ENCODE assay signal across 7 cellular contexts in the genomic region with DNA sequence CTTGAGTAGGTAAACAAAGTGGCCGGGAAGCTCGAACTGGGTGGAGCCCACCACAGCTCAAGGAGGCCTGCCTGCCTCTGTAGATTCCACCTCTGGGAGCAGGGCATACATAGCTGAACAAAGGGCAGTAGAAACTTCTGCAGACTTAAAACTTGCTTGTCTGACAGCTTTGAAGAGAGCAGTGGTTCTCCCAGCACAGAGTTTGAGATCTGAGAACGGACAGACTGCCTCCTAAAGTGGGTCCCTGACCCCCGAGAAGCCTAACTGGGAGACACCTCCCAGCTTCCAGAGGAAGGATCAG. TPM values are rescaled to one million over a fixed set of nuclear protein-coding genes. Genes with fewer than 3 reads are reported as not detected.
DNase-seq lines count a peak whose midpoint lies in the region; ATAC-seq and TF ChIP-seq lines count a peak whose summit lies in the region.
"Not testable (repeated sequence)": the region's sequence is repeated elsewhere in the genome, so short reads cannot be mapped to it uniquely, and the experiment has no call there.

No MANE protein-coding gene starts in this region.

- peak overlapping the region; percentile 29 to 84 (median 59) for H3K4me3 Mint-ChIP-seq in CD4-positive, alpha-beta memory T cell
- H3K4me3 Mint-ChIP-seq in T-cell, result peak overlapping the region; percentile 57 to 71 (median 64)
- H3K4me3 Mint-ChIP-seq in activated CD4-positive, alpha-beta T cell treated with anti-CD3 and anti-CD28 coated beads, Interleukin-2, amount 10 ng/mL, durations not matched to agents 7 days and 5 days, result peak overlapping the region; percentile 39
- peak overlapping the region; percentile 49 for H3K4me3 Mint-ChIP-seq in activated T-cell treated with anti-CD3 and anti-CD28 coated beads, Interleukin-2, amount 50 U/mL, for 4 hours
- not testable (repeated sequence) for H3K4me3 Mint-ChIP-seq in osteocyte (ENCODE audit: unreplicated experiment)

- H3K27me3 Mint-ChIP-seq in CD4-positive, alpha-beta memory T cell; T-cell; activated CD4-positive, alpha-beta T cell treated with anti-CD3 and anti-CD28 coated beads, Interleukin-2, amount 10 ng/mL, durations not matched to agents 7 days and 5 days; activated T-cell treated with anti-CD3 and anti-CD28 coated beads, Interleukin-2, amount 50 U/mL, for 4 hours (ENCODE audit: low read depth); osteocyte (ENCODE audit: unreplicated experiment): not testable (repeated sequence)

- peak overlapping the region in 6 of 7 donors; percentile 36 to 89 (median 79) for H3K27ac Mint-ChIP-seq in CD4-positive, alpha-beta memory T cell
- H3K27ac Mint-ChIP-seq in T-cell, result peak overlapping the region; percentile 86 to 88
- H3K27ac Mint-ChIP-seq in activated CD4-positive, alpha-beta T cell treated with anti-CD3 and anti-CD28 coated beads, Interleukin-2, amount 10 ng/mL, durations not matched to agents 7 days and 5 days, result peak overlapping the region; percentile 79
- H3K27ac Mint-ChIP-seq in activated naive CD4-positive, alpha-beta T cell treated with anti-CD3 and anti-CD28 coated beads, Interleukin-2, amount 50 U/mL, for 72 hours, result peak overlapping the region; percentile 60 to 70
- peak overlapping the region; percentile 18 for H3K27ac Mint-ChIP-seq in osteocyte (ENCODE audit: unreplicated experiment)

- not testable (repeated sequence) for TF ChIP-seq CTCF in dorsolateral prefrontal cortex (IDR thresholded peaks at IDR 0.05 in 54 of 56, conservative IDR thresholded peaks at IDR 0.05 in 2 of 56; ENCODE audit: low read depth in 1 of 56, partially characterized antibody in 56 of 56); osteocyte (IDR thresholded peaks at IDR 0.05)

- CTCF ChIA-PET in CD4-positive, alpha-beta memory T cell (lab: Charles Lee; ENCODE audit: partially characterized antibody), result interaction anchor here (1.0 to 1.7 kb wide), 5 partner anchors 9 to 72 kb away, joined by 3 to 6 read pairs (median 5); no protein-coding TSS in a partner anchor
- CTCF ChIA-PET in T-cell (lab: Charles Lee), result not testable (repeated sequence)
- CTCF ChIA-PET in activated CD4-positive, alpha-beta T cell treated with anti-CD3 and anti-CD28 coated beads, Interleukin-2, amount 10 ng/mL, durations not matched to agents 7 days and 5 days (lab: Charles Lee), result interaction anchor here (0.6 to 2.0 kb wide), 2 partner anchors 12 to 619 kb away, joined by 3 to 9 read pairs; no protein-coding TSS in a partner anchor

- peaks cover 14% of the 10 kb centered on the region for H3K36me3 ChIP-seq in CD4-positive, alpha-beta memory T cell (ENCODE audit: insufficient read depth, low read length)

- ATAC-seq in T-cell (replicated peaks in 1 of 4), result peak; percentile 22 to 52 (median 30)
- ATAC-seq in activated T-cell treated with anti-CD3 and anti-CD28 coated beads, Interleukin-2, amount 50 U/mL, for 4 hours; activated naive CD4-positive, alpha-beta T cell treated with anti-CD3 and anti-CD28 coated beads, Interleukin-2, amount 50 U/mL, for 72 hours: not testable (repeated sequence)

- H3K4me3 ChIP-seq in CD4-positive, alpha-beta memory T cell (ENCODE audit: low read length in 2 of 2); dorsolateral prefrontal cortex: not testable (repeated sequence)

- peaks cover 60% of the 10 kb centered on the region for H3K4me1 ChIP-seq in CD4-positive, alpha-beta memory T cell (ENCODE audit: insufficient read depth, low read length)

- POLR2A ChIA-PET in CD4-positive, alpha-beta memory T cell (lab: Charles Lee; ENCODE audit: partially characterized antibody), result interaction anchor here (1.0 to 2.5 kb wide), 7 partner anchors 9 to 79 kb away, joined by 3 to 10 read pairs (median 7); no protein-coding TSS in a partner anchor
- POLR2A ChIA-PET in T-cell (lab: Charles Lee), result interaction anchor here (0.6 to 1.0 kb wide), 2 partner anchors 20 to 72 kb away, joined by 3 to 4 read pairs; no protein-coding TSS in a partner anchor
- POLR2A ChIA-PET in activated CD4-positive, alpha-beta T cell treated with anti-CD3 and anti-CD28 coated beads, Interleukin-2, amount 10 ng/mL, durations not matched to agents 7 days and 5 days (lab: Charles Lee), result not testable (repeated sequence)

- intact Hi-C loops in CD4-positive, alpha-beta memory T cell (cut with micrococcal nuclease), result loop anchor here (1.0 kb wide), 1 partner anchor 12 kb away; no protein-coding TSS in a partner anchor
- intact Hi-C loops in dorsolateral prefrontal cortex (cut with DNase I), result not testable (repeated sequence)

- H3K4me1 Mint-ChIP-seq in CD4-positive, alpha-beta memory T cell, result peaks cover 63 to 93% (median 79%) of the 10 kb centered on the region in 4 donors
- H3K4me1 Mint-ChIP-seq in T-cell (peaks cover 82 to 91% (median 90%) of the 10 kb centered on the region in 3 donors), osteocyte (ENCODE audit: unreplicated experiment) (peaks cover 46% of the 10 kb centered on the region)
- peaks cover 81% of the 10 kb centered on the region for H3K4me1 Mint-ChIP-seq in activated CD4-positive, alpha-beta T cell treated with anti-CD3 and anti-CD28 coated beads, Interleukin-2, amount 10 ng/mL, durations not matched to agents 7 days and 5 days
- H3K4me1 Mint-ChIP-seq in activated T-cell treated with anti-CD3 and anti-CD28 coated beads, Interleukin-2, amount 50 U/mL, for 4 hours (ENCODE audit: low read depth), result peaks cover 88% of the 10 kb centered on the region

- H3K27ac ChIP-seq in CD4-positive, alpha-beta memory T cell (ENCODE audit: low read depth, low read length), result peak overlapping the region; percentile 15
- H3K27ac ChIP-seq in dorsolateral prefrontal cortex, result peak overlapping the region in 45 of 59 donors; percentile 5 to 81 (median 61)

- H3K9me3 Mint-ChIP-seq in CD4-positive, alpha-beta memory T cell; T-cell; activated T-cell treated with anti-CD3 and anti-CD28 coated beads, Interleukin-2, amount 50 U/mL, for 4 hours; osteocyte (ENCODE audit: unreplicated experiment): not testable (repeated sequence)
- peaks cover 12% of the 10 kb centered on the region for H3K9me3 Mint-ChIP-seq in activated CD4-positive, alpha-beta T cell treated with anti-CD3 and anti-CD28 coated beads, Interleukin-2, amount 10 ng/mL, durations not matched to agents 7 days and 5 days
- H3K9me3 Mint-ChIP-seq in activated naive CD4-positive, alpha-beta T cell treated with anti-CD3 and anti-CD28 coated beads, Interleukin-2, amount 50 U/mL, for 72 hours, result peaks cover 4 to 14% of the 10 kb centered on the region in 2 donors

- DNase-seq in CD4-positive, alpha-beta memory T cell; T-cell; activated CD4-positive, alpha-beta T cell treated with anti-CD3 and anti-CD28 coated beads, Interleukin-2, amount 10 ng/mL, durations not matched to agents 7 days and 5 days; activated T-cell treated with anti-CD3 and anti-CD28 coated beads, Interleukin-2, amount 50 U/mL, for 4 hours; activated naive CD4-positive, alpha-beta T cell treated with anti-CD3 and anti-CD28 coated beads, Interleukin-2, amount 50 U/mL, for 72 hours (ENCODE audit: low spot score in 2 of 2); dorsolateral prefrontal cortex; osteocyte (ENCODE audit: extremely low spot score, unreplicated experiment): not testable (repeated sequence)

- not testable (repeated sequence) for H3K9me3 ChIP-seq in CD4-positive, alpha-beta memory T cell (ENCODE audit: control insufficient read depth in 1 of 2, low read length in 2 of 2)

- not testable (repeated sequence) for H3K27me3 ChIP-seq in CD4-positive, alpha-beta memory T cell (ENCODE audit: insufficient read depth, low read length); dorsolateral prefrontal cortex

- peaks cover 52 to 59% of the 10 kb centered on the region in 2 donors for H3K36me3 Mint-ChIP-seq in CD4-positive, alpha-beta memory T cell
- H3K36me3 Mint-ChIP-seq in T-cell, result peaks cover 78% of the 10 kb centered on the region
- H3K36me3 Mint-ChIP-seq in activated CD4-positive, alpha-beta T cell treated with anti-CD3 and anti-CD28 coated beads, Interleukin-2, amount 10 ng/mL, durations not matched to agents 7 days and 5 days (ENCODE audit: low read depth), result peaks cover 96% of the 10 kb centered on the region
- peaks cover 45% of the 10 kb centered on the region for H3K36me3 Mint-ChIP-seq in activated T-cell treated with anti-CD3 and anti-CD28 coated beads, Interleukin-2, amount 50 U/mL, for 4 hours (ENCODE audit: insufficient read depth)
- peaks cover 36 to 93% of the 10 kb centered on the region in 2 donors for H3K36me3 Mint-ChIP-seq in activated naive CD4-positive, alpha-beta T cell treated with anti-CD3 and anti-CD28 coated beads, Interleukin-2, amount 50 U/mL, for 72 hours
- H3K36me3 Mint-ChIP-seq in osteocyte (ENCODE audit: unreplicated experiment), result peaks cover 26% of the 10 kb centered on the region

RNA-seq across cellular contexts. Expression of a gene that starts 13.6 kb away (rescaled TPM):
- 100 to 1,000 TPM; 383 to 397 TPM for total RNA-seq in CD4-positive, alpha-beta memory T cell
- 100 to 1,000 TPM; 752 to 839 TPM for polyA plus RNA-seq in CD4-positive, alpha-beta memory T cell
- total RNA-seq in T-cell (100 to 1,000 TPM; 361 to 469 (median 428) TPM), dorsolateral prefrontal cortex (100 to 1,000 TPM in 9 of 120 experiments, 10 to 100 TPM in 111; 31.8 to 163 (median 68.8) TPM), osteocyte (244 and 250 TPM in 2 replicates)
- total RNA-seq in activated CD4-positive, alpha-beta T cell treated with anti-CD3 and anti-CD28 coated beads, Interleukin-2, amount 10 ng/mL, durations not matched to agents 7 days and 5 days, result 100 to 1,000 TPM; 489 to 694 TPM
- 100 to 1,000 TPM; 177 to 189 (median 187) TPM for total RNA-seq in activated T-cell treated with anti-CD3 and anti-CD28 coated beads, Interleukin-2, amount 50 U/mL, for 4 hours
- 100 to 1,000 TPM; 193 to 330 TPM for total RNA-seq in activated naive CD4-positive, alpha-beta T cell treated with anti-CD3 and anti-CD28 coated beads, Interleukin-2, amount 50 U/mL, for 72 hours

Comparison
In these comparisons a context has a peak if more than half of its experiments do, and no peak if none do; other contexts are left out.
1. H3K27ac Mint-ChIP-seq: peak in every context shown above with its lines; median percentile 87 in T-cell; 79 in CD4-positive, alpha-beta memory T cell; 79 in activated CD4-positive, alpha-beta T cell treated with anti-CD3 and anti-CD28 coated beads, Interleukin-2, amount 10 ng/mL, durations not matched to agents 7 days and 5 days; 65 in activated naive CD4-positive, alpha-beta T cell treated with anti-CD3 and anti-CD28 coated beads, Interleukin-2, amount 50 U/mL, for 72 hours; 18 in osteocyte.